ENCODE assay signal across 25 cellular contexts in the genomic region with DNA sequence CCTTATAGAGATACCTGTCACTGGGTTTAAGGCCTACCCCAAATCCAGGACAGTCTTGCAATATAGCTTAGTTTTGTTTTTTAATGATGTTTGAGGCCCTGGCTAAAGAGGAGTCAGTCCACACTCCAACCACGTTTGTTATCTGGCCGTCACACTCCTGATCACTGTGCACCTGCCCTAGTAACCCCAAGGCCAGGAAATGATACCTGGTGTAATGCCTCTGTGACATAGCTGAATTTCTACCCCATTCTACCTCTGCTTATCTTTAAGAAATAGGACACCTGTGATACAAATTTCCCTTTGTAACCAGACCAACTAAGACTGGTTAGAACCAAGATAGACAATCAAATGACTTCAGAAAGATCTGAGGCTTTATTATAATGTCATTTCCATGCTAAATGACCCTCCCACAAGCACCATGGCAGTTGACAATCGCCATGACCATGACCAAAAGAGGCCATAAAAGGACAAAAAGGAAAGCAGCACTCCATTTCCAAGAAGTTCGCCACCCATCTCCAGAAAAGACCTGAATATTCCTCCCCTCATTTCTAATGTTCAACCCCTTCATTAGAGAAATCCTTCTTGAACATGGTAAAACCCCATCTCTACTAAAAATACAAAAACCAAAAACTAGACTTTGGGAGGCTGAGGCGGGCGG. TPM values are rescaled to one million over a fixed set of nuclear protein-coding genes. Genes with fewer than 3 reads are reported as not detected.
"Had no signal": no experiment of that assay in that cellular context is flagged by ENCODE, and none has a peak within 500 bp of the region (broad histone marks: within the 10 kb centered on the region; RNA-seq: fewer than 3 reads in every experiment).

No MANE protein-coding gene starts in this region.

- H2AFZ ChIP-seq: parathyroid adenoma had no signal

- H3K36me3 Mint-ChIP-seq: activated naive CD4-positive, alpha-beta T cell treated with anti-CD3 and anti-CD28 coated beads, Interleukin-2, amount 50 U/mL, for 72 hours; immature natural killer cell; natural killer cell treated with Interleukin-12 subunit alpha and Interleukin-12 subunit beta and Interleukin-15 and Interleukin-18, amount 100 ng/mL, for 72 hours; stimulated activated effector memory CD8-positive, alpha-beta T cell treated with anti-CD3 and anti-CD28 coated beads, Interleukin-12 subunit alpha, Interleukin-12 subunit beta, amount 100 ng/mL, for 72 hours had no signal

- H3K36me3 ChIP-seq: cardiac muscle cell, gastroesophageal sphincter, heart left ventricle, lower lobe of right lung, thoracic aorta, upper lobe of right lung, WERI-Rb-1 had no signal

- H3K27ac Mint-ChIP-seq: activated naive CD4-positive, alpha-beta T cell treated with anti-CD3 and anti-CD28 coated beads, Interleukin-2, amount 50 U/mL, for 72 hours; activated T-cell treated with anti-CD3 and anti-CD28 coated beads, Interleukin-2, amount 50 U/mL, for 72 hours; dendritic cell treated with granulocyte-macrophage colony-stimulating factor and Interleukin-4, amounts not matched to agents 40 ng/mL and 50 ng/mL, for 4 days; natural killer cell treated with Interleukin-12 subunit alpha and Interleukin-12 subunit beta and Interleukin-15 and Interleukin-18, amount 100 ng/mL, for 72 hours; stimulated activated effector memory CD8-positive, alpha-beta T cell treated with anti-CD3 and anti-CD28 coated beads, Interleukin-12 subunit alpha, Interleukin-12 subunit beta, amount 100 ng/mL, for 72 hours had no signal

- H3K27me3 ChIP-seq: heart left ventricle, upper lobe of right lung had no signal

- H3K9ac ChIP-seq: parathyroid adenoma had no signal

- H3K27ac ChIP-seq: cardiac muscle cell, gastroesophageal sphincter, heart left ventricle, lower lobe of right lung, parathyroid adenoma, thoracic aorta, upper lobe of right lung, WERI-Rb-1 had no signal

- H3K4me3 ChIP-seq: cardiac muscle cell, gastroesophageal sphincter, heart left ventricle, lower lobe of right lung, smooth muscle cell, thoracic aorta, upper lobe of right lung had no signal

- H3K9me3 ChIP-seq: gastroesophageal sphincter, heart left ventricle, lower lobe of right lung, thoracic aorta, upper lobe of right lung had no signal

- DNase-seq: activated CD4-positive, alpha-beta T cell treated with anti-CD3 and anti-CD28 coated beads for 1 hour; activated effector memory CD4-positive, alpha-beta T cell treated with anti-CD3 and anti-CD28 coated beads, Interleukin-2, amount 50 U/mL, for 16 hours; activated T-cell treated with anti-CD3 and anti-CD28 coated beads, Interleukin-2, amount 50 U/mL, for 72 hours; amniotic stem cell; effector CD8-positive, alpha-beta T cell; immature natural killer cell; lower lobe of right lung; stimulated activated CD4-positive, alpha-beta T cell treated with anti-CD3 and anti-CD28 coated beads, Interleukin-4, amount 100 ng/mL, for 24 hours; T-helper 2 cell; upper lobe of right lung; WERI-Rb-1 had no signal

- H3K79me2 ChIP-seq: parathyroid adenoma had no signal

- ATAC-seq: activated naive CD4-positive, alpha-beta T cell treated with anti-CD3 and anti-CD28 coated beads, Interleukin-2, amount 50 U/mL, for 72 hours; activated T-cell treated with anti-CD3 and anti-CD28 coated beads, Interleukin-2, amount 50 U/mL, for 72 hours; esophagus mucosa; gastroesophageal sphincter; heart left ventricle; lower lobe of right lung; natural killer cell treated with Interleukin-12 subunit alpha and Interleukin-12 subunit beta and Interleukin-15 and Interleukin-18, amount 100 ng/mL, for 72 hours; sciatic nerve; stimulated activated effector memory CD8-positive, alpha-beta T cell treated with anti-CD3 and anti-CD28 coated beads, Interleukin-12 subunit alpha, Interleukin-12 subunit beta, amount 100 ng/mL, for 72 hours; upper lobe of right lung had no signal

- H3K4me1 ChIP-seq: parathyroid adenoma had no signal

- H3K4me3 Mint-ChIP-seq: activated T-cell treated with anti-CD3 and anti-CD28 coated beads, Interleukin-2, amount 50 U/mL, for 72 hours; dendritic cell treated with granulocyte-macrophage colony-stimulating factor and Interleukin-4, amounts not matched to agents 40 ng/mL and 50 ng/mL, for 4 days; immature natural killer cell; natural killer cell treated with Interleukin-12 subunit alpha and Interleukin-12 subunit beta and Interleukin-15 and Interleukin-18, amount 100 ng/mL, for 72 hours; stimulated activated effector memory CD8-positive, alpha-beta T cell treated with anti-CD3 and anti-CD28 coated beads, Interleukin-12 subunit alpha, Interleukin-12 subunit beta, amount 100 ng/mL, for 72 hours had no signal

- H3K4me2 ChIP-seq: smooth muscle cell had no signal

- H3K9me3 Mint-ChIP-seq: activated naive CD4-positive, alpha-beta T cell treated with anti-CD3 and anti-CD28 coated beads, Interleukin-2, amount 50 U/mL, for 72 hours; activated T-cell treated with anti-CD3 and anti-CD28 coated beads, Interleukin-2, amount 50 U/mL, for 72 hours; dendritic cell treated with granulocyte-macrophage colony-stimulating factor and Interleukin-4, amounts not matched to agents 40 ng/mL and 50 ng/mL, for 4 days; immature natural killer cell; natural killer cell treated with Interleukin-12 subunit alpha and Interleukin-12 subunit beta and Interleukin-15 and Interleukin-18, amount 100 ng/mL, for 72 hours; stimulated activated effector memory CD8-positive, alpha-beta T cell treated with anti-CD3 and anti-CD28 coated beads, Interleukin-12 subunit alpha, Interleukin-12 subunit beta, amount 100 ng/mL, for 72 hours had no signal

RNA-seq across cellular contexts. Expression of gene RTP3, which starts 4.8 kb away (rescaled TPM):
- total RNA-seq: activated CD8-positive, alpha-beta memory T cell treated with anti-CD3 and anti-CD28 coated beads for 36 hours; activated naive CD4-positive, alpha-beta T cell treated with anti-CD3 and anti-CD28 coated beads, Interleukin-2, amount 50 U/mL, for 72 hours; activated T-cell treated with anti-CD3 and anti-CD28 coated beads, Interleukin-2, amount 50 U/mL, for 72 hours; cardiac muscle cell; chondrocyte; esophagus mucosa; gastroesophageal sphincter; heart left ventricle; lower lobe of right lung; natural killer cell treated with Interleukin-12 subunit alpha and Interleukin-12 subunit beta and Interleukin-15 and Interleukin-18, amount 100 ng/mL, for 72 hours; sciatic nerve; smooth muscle cell; thoracic aorta; upper lobe of right lung had no signal

RNA-seq across cellular contexts. Expression of gene LTF, which starts 28.3 kb away (rescaled TPM):
- total RNA-seq: activated CD8-positive, alpha-beta memory T cell treated with anti-CD3 and anti-CD28 coated beads for 36 hours; activated naive CD4-positive, alpha-beta T cell treated with anti-CD3 and anti-CD28 coated beads, Interleukin-2, amount 50 U/mL, for 72 hours; activated T-cell treated with anti-CD3 and anti-CD28 coated beads, Interleukin-2, amount 50 U/mL, for 72 hours; cardiac muscle cell; chondrocyte; smooth muscle cell had no signal
